8 cellular contexts compared by ENCODE assay signal in the genomic region with DNA sequence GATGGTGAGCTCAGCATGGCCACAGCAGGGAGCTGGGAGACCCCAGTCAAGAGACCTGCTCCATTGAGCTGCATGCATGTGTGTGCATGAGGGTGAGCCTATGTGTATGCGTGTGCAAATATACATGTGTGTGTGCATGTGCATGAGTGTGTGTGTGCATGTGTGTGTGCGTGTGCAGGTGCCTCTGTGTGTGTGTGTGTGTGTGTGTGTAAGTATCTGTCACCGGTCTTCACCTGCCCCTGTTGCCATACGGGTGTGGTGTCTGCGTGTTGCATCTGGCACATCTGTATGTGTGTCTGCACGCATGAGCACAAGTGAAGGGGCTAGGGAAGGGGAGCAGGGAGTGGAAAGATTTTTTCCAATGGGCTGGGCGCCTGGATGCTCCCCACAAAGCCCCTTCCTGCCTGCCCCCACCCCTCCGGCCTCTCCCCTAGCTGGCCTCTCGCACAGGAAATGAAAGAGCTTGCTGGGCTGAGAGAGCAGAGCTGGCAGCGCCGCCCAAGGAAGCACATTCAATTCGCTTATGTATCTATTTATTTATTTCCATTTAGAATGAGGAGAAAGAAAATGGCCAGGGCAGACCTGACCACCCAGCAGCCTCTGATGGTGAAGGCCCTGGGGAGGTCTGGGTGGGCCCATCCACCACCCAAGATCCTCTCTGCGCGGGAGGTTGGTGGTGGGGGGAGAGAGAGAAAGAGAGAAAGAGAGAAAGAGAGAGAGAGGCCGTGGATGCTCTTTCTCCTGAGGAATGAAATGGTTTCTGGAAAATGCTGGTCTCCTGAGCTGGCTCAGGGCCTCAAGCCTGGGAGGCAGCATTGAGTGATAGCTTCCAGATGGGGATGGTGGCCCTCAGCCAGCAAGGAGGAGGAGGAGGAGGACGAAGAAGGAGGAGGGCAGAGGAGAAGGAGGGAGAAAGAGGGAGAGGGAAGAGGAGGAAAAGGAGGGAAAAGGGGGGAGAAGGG. TPM values are rescaled to one million over a fixed set of nuclear protein-coding genes. Genes with fewer than 3 reads are reported as not detected.
DNase-seq lines count a peak whose midpoint lies in the region; ATAC-seq and TF ChIP-seq lines count a peak whose summit lies in the region.

No MANE protein-coding gene starts in this region.

- no peak for ATAC-seq in left ventricle myocardium superior

- DNase-seq in H4 (ENCODE audit: low spot score) (peak; percentile 92), left ventricle myocardium superior (peak; percentile 87), smooth muscle cell of the brain vasculature (ENCODE audit: low read depth, low spot score) (peak; percentile 50), GM20000 (ENCODE audit: low spot score) (no peak), C1 segment of cervical spinal cord (lab: John Stamatoyannopoulos, UW) (no peak), HT-29 (ENCODE audit: low spot score) (no peak), GM13977 (ENCODE audit: low spot score) (no peak)
- DNase-seq in activated T-helper 1 cell treated with anti-CD3 and anti-CD28 coated beads, Interleukin-12 subunit alpha, Interleukin-12 subunit beta, Interleukin-2, Interleukin-4 antibody, amounts not matched to agents 30 ng/mL and 10 ng/mL and 1 ng/mL, durations not matched to agents 14 hours and 24 hours and 36 hours (ENCODE audit: low spot score), result no peak

- intact Hi-C loops in activated T-helper 1 cell treated with anti-CD3 and anti-CD28 coated beads, Interleukin-12 subunit alpha, Interleukin-12 subunit beta, Interleukin-2, Interleukin-4 antibody, amounts not matched to agents 30 ng/mL and 10 ng/mL and 1 ng/mL, durations not matched to agents 14 hours and 24 hours and 36 hours (cut with micrococcal nuclease), result loop anchor here (1.0 kb wide), 5 partner anchors 71 to 225 kb away; a partner anchor contains a TSS
- intact Hi-C loops in left ventricle myocardium superior (cut with micrococcal nuclease), result loop anchor here (2.0 kb wide), 1 partner anchor 115 kb away; no protein-coding TSS in a partner anchor

- H3K4me3 Mint-ChIP-seq in activated T-helper 1 cell treated with anti-CD3 and anti-CD28 coated beads, Interleukin-12 subunit alpha, Interleukin-12 subunit beta, Interleukin-2, Interleukin-4 antibody, amounts not matched to agents 30 ng/mL and 10 ng/mL and 1 ng/mL, durations not matched to agents 14 hours and 24 hours and 36 hours, result peak overlapping the region; percentile 59

- TF ChIP-seq CTCF in GM20000 (IDR thresholded peaks at IDR 0.05; ENCODE audit: extremely low read depth, missing control alignments), result no peak
- no peak for TF ChIP-seq CTCF in GM13977 (IDR thresholded peaks at IDR 0.05; ENCODE audit: extremely low read depth, insufficient read depth, missing control alignments)

- H3K27ac Mint-ChIP-seq in activated T-helper 1 cell treated with anti-CD3 and anti-CD28 coated beads, Interleukin-12 subunit alpha, Interleukin-12 subunit beta, Interleukin-2, Interleukin-4 antibody, amounts not matched to agents 30 ng/mL and 10 ng/mL and 1 ng/mL, durations not matched to agents 14 hours and 24 hours and 36 hours, result peak overlapping the region; percentile 86

- H3K27me3 Mint-ChIP-seq in activated T-helper 1 cell treated with anti-CD3 and anti-CD28 coated beads, Interleukin-12 subunit alpha, Interleukin-12 subunit beta, Interleukin-2, Interleukin-4 antibody, amounts not matched to agents 30 ng/mL and 10 ng/mL and 1 ng/mL, durations not matched to agents 14 hours and 24 hours and 36 hours (ENCODE audit: insufficient read depth), result no peaks in the 10 kb centered on the region

- in situ Hi-C loops in GM13977 (cut with MboI; ENCODE audit: low pct_unique_long_range_greater_than_20kb, low sequenced_read_pairs, unreplicated experiment), result no loop called here

- no peaks in the 10 kb centered on the region for H3K9me3 Mint-ChIP-seq in activated T-helper 1 cell treated with anti-CD3 and anti-CD28 coated beads, Interleukin-12 subunit alpha, Interleukin-12 subunit beta, Interleukin-2, Interleukin-4 antibody, amounts not matched to agents 30 ng/mL and 10 ng/mL and 1 ng/mL, durations not matched to agents 14 hours and 24 hours and 36 hours

- H3K4me1 Mint-ChIP-seq in activated T-helper 1 cell treated with anti-CD3 and anti-CD28 coated beads, Interleukin-12 subunit alpha, Interleukin-12 subunit beta, Interleukin-2, Interleukin-4 antibody, amounts not matched to agents 30 ng/mL and 10 ng/mL and 1 ng/mL, durations not matched to agents 14 hours and 24 hours and 36 hours (ENCODE audit: low read depth), result peaks cover 26% of the 10 kb centered on the region

- H3K36me3 Mint-ChIP-seq in activated T-helper 1 cell treated with anti-CD3 and anti-CD28 coated beads, Interleukin-12 subunit alpha, Interleukin-12 subunit beta, Interleukin-2, Interleukin-4 antibody, amounts not matched to agents 30 ng/mL and 10 ng/mL and 1 ng/mL, durations not matched to agents 14 hours and 24 hours and 36 hours (ENCODE audit: low read depth), result no peaks in the 10 kb centered on the region

RNA-seq across cellular contexts. Expression of a gene that starts 4.3 kb away (rescaled TPM):
- total RNA-seq in H4 (2014; rRNA removed; shearing (Covaris generic)), result 0.81 and 4.0 TPM in 2 replicates
- total RNA-seq in activated T-helper 1 cell treated with anti-CD3 and anti-CD28 coated beads, Interleukin-12 subunit alpha, Interleukin-12 subunit beta, Interleukin-2, Interleukin-4 antibody, amounts not matched to agents 30 ng/mL and 10 ng/mL and 1 ng/mL, durations not matched to agents 14 hours and 24 hours and 36 hours, result 2.1 and 2.2 TPM in 2 replicates
- 19.9 TPM for total RNA-seq in left ventricle myocardium superior
- 1.4 and 2.5 TPM in 2 replicates for total RNA-seq in HT-29 (2014; rRNA removed; shearing (Covaris generic))

RNA-seq across cellular contexts. Expression of a gene that starts 4.4 kb away (rescaled TPM):
- total RNA-seq in H4 (2014; rRNA removed; shearing (Covaris generic)), result 0.10 and 1.5 TPM in 2 replicates
- 2.3 and 2.5 TPM in 2 replicates for total RNA-seq in activated T-helper 1 cell treated with anti-CD3 and anti-CD28 coated beads, Interleukin-12 subunit alpha, Interleukin-12 subunit beta, Interleukin-2, Interleukin-4 antibody, amounts not matched to agents 30 ng/mL and 10 ng/mL and 1 ng/mL, durations not matched to agents 14 hours and 24 hours and 36 hours
- 66.5 TPM for total RNA-seq in left ventricle myocardium superior
- total RNA-seq in HT-29 (2014; rRNA removed; shearing (Covaris generic)), result 0.81 and 1.3 TPM in 2 replicates

RNA-seq across cellular contexts. Expression of a gene that starts 35.8 kb away (rescaled TPM):
- total RNA-seq in H4 (2014; rRNA removed; shearing (Covaris generic)), result not detected in 2 replicates
- 0.42 and 0.54 TPM in 2 replicates for total RNA-seq in activated T-helper 1 cell treated with anti-CD3 and anti-CD28 coated beads, Interleukin-12 subunit alpha, Interleukin-12 subunit beta, Interleukin-2, Interleukin-4 antibody, amounts not matched to agents 30 ng/mL and 10 ng/mL and 1 ng/mL, durations not matched to agents 14 hours and 24 hours and 36 hours
- 0.17 TPM for total RNA-seq in left ventricle myocardium superior
- total RNA-seq in HT-29 (2014; rRNA removed; shearing (Covaris generic)), result 5.0 and 6.8 TPM in 2 replicates

Comparison
In these comparisons a context has a peak if more than half of its experiments do, and no peak if none do; other contexts are left out.
1. DNase-seq: peak in H4 (single experiment), left ventricle myocardium superior (single experiment) and smooth muscle cell of the brain vasculature (single experiment); none in activated T-helper 1 cell treated with anti-CD3 and anti-CD28 coated beads, Interleukin-12 subunit alpha, Interleukin-12 subunit beta, Interleukin-2, Interleukin-4 antibody, amounts not matched to agents 30 ng/mL and 10 ng/mL and 1 ng/mL, durations not matched to agents 14 hours and 24 hours and 36 hours (single experiment), GM20000 (single experiment), C1 segment of cervical spinal cord (0 of 14), HT-29 (single experiment) and GM13977 (single experiment).
2. RNA of a gene that starts 4.4 kb away (total RNA-seq): 66.5 TPM in left ventricle myocardium superior (single experiment); 2.3 to 2.5 TPM in activated T-helper 1 cell treated with anti-CD3 and anti-CD28 coated beads, Interleukin-12 subunit alpha, Interleukin-12 subunit beta, Interleukin-2, Interleukin-4 antibody, amounts not matched to agents 30 ng/mL and 10 ng/mL and 1 ng/mL, durations not matched to agents 14 hours and 24 hours and 36 hours, 0.10 to 1.5 TPM in H4 and 0.81 to 1.3 TPM in HT-29; every median in the first group is over 10 times any median in the second.